16 cellular contexts compared by ENCODE assay signal in the genomic region with DNA sequence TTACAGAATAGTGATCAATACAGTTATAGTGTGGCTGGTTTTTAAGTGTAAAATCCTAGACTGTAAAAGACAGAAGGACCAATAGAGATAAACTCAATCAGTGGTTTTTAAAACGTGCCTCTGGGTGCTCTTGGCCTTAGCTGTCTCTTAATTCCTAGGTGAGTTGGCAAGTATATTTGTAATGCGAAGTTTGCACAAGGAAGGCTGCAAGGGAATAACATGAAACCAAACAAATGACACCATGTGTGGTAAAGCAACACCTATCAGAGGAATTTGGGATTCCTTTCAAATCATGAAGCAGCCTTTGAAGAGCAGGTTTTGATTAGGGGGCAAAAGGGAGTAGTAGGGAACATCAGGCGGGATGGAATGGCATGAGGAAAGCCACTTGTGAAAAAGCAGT.
DNase-seq lines count a peak whose midpoint lies in the region; ATAC-seq and TF ChIP-seq lines count a peak whose summit lies in the region.
"Had no signal": no experiment of that assay in that cellular context is flagged by ENCODE, and none has a peak within 500 bp of the region (broad histone marks: within the 10 kb centered on the region; RNA-seq: fewer than 3 reads in every experiment).

No MANE protein-coding gene starts in this region.

- no peak for TF ChIP-seq POLR2A in right lobe of liver (IDR thresholded peaks at IDR 0.05)

- WGBS in right lobe of liver (ENCODE audit: insufficient coverage, low coverage, low lambda C conversion rate, missing lambda C conversion rate): 44% methylated on average over 3 of the region's 3 CpGs

- H3K4me1 ChIP-seq in OCI-LY3 (ENCODE audit: low read length) (no peaks in the 10 kb centered on the region), right lobe of liver (peaks cover 0 to 38% (median 19%) of the 10 kb centered on the region in 4 donors)

- DNase-seq in SW480 (ENCODE audit: low spot score): peak; percentile 31
- DNase-seq in epithelial cell of esophagus (ENCODE audit: low read depth): peak; percentile 60
- no peak for DNase-seq in right lobe of liver
- no peak for DNase-seq in NCI-H146 treated with DMSO at 0.1 percent for 48 hours (lab: John Stamatoyannopoulos, UW; ENCODE audit: unreplicated experiment)
- DNase-seq in putamen (ENCODE audit: low spot score): no peak
- DNase-seq: C1 segment of cervical spinal cord; Calu3; CD4-positive, alpha-beta memory T cell; COR-L47; DMS53; DMS79 treated with DMSO at 0.1 percent for 48 hours; GF-D8; H9 had no signal

- no peak overlapping the region for H3K4me3 ChIP-seq in OCI-LY3 (ENCODE audit: low read length)
- no peak overlapping the region for H3K4me3 ChIP-seq in epithelial cell of esophagus (ENCODE audit: low read length)
- no peak overlapping the region for H3K4me3 ChIP-seq in right lobe of liver

- H3K79me2 ChIP-seq in OCI-LY3 (ENCODE audit: low read length): no peaks in the 10 kb centered on the region

- H3K36me3 ChIP-seq in OCI-LY3 (replicated peaks; ENCODE audit: low read depth, low read length) (no peaks in the 10 kb centered on the region), right lobe of liver (no peaks in the 10 kb centered on the region)

- H3K27ac ChIP-seq in OCI-LY3 (ENCODE audit: low read length): no peak overlapping the region
- peak overlapping the region in 1 of 3 donors; percentile 29 for H3K27ac ChIP-seq in right lobe of liver

- no peak overlapping the region for H3K4me2 ChIP-seq in OCI-LY3 (ENCODE audit: low read length)

- intact Hi-C loops in right lobe of liver (cut with DNase I): no loop called here

- ATAC-seq in right lobe of liver (peak; percentile 26 to 59 (median 42)), GM19455 (IDR thresholded peaks at IDR 0.05; ENCODE audit: unreplicated experiment) (no peak)
- ATAC-seq: HCT116 had no signal

- H2AFZ ChIP-seq in OCI-LY3 (ENCODE audit: low read depth, low read length): peak overlapping the region; percentile 18; the same call in 1 of the 2 replicates

- H3K9ac ChIP-seq in OCI-LY3 (ENCODE audit: low read length): no peak overlapping the region

- TF ChIP-seq CTCF in OCI-LY3 (IDR thresholded peaks at IDR 0.05; ENCODE audit: low read depth, low read length): no peak
- no peak for TF ChIP-seq CTCF in epithelial cell of esophagus (IDR thresholded peaks at IDR 0.05; ENCODE audit: insufficient read depth, low read depth, low read length, missing control alignments)
- TF ChIP-seq CTCF in right lobe of liver (IDR thresholded peaks at IDR 0.05): no peak

- no peaks in the 10 kb centered on the region for H4K20me1 ChIP-seq in OCI-LY3 (ENCODE audit: insufficient read depth, low read length)

- H3K9me3 ChIP-seq in OCI-LY3 (ENCODE audit: insufficient read depth, low read length) (no peaks in the 10 kb centered on the region), right lobe of liver (no peaks in the 10 kb centered on the region)

- no peaks in the 10 kb centered on the region for H3K27me3 ChIP-seq in OCI-LY3 (ENCODE audit: low read depth, low read length)
- no peaks in the 10 kb centered on the region for H3K27me3 ChIP-seq in right lobe of liver

Comparison
In these comparisons a context has a peak if more than half of its experiments do, and no peak if none do; other contexts are left out.
1. DNase-seq: peak in SW480 (single experiment) and epithelial cell of esophagus (single experiment); none in right lobe of liver (0 of 3), NCI-H146 treated with DMSO at 0.1 percent for 48 hours (single experiment) and putamen (single experiment).